ENCODE assay signal across 12 cellular contexts in the genomic region with DNA sequence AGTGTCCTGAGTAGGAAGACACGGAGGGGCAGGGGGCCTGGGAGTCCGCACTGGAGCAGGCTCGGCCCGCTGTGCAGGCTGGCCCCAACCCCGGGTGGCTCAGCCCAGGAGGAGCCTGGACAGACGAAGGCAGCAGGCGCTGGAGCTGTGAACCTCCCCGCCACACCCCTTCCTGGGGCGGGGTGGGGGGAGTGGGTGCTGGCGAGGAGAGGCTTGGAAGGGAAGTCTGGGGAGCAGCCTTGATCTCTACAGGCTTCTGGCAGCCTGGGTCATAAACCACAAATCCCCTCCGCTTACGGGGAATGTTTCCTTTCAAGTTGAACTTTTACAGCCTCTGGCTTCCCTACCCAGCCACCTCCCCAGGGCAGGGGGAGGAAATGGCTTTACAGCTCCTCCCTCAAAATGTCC. TPM values are rescaled to one million over a fixed set of nuclear protein-coding genes. Genes with fewer than 3 reads are reported as not detected.
DNase-seq lines count a peak whose midpoint lies in the region; ATAC-seq, FAIRE-seq and TF ChIP-seq lines count a peak whose summit lies in the region.
"Had no signal": no experiment of that assay in that cellular context is flagged by ENCODE, and none has a peak within 500 bp of the region (broad histone marks: within the 10 kb centered on the region; RNA-seq: fewer than 3 reads in every experiment).

No MANE protein-coding gene starts in this region.

- no peak for TF ChIP-seq CTCF in astrocyte (IDR thresholded peaks at IDR 0.05; ENCODE audit: insufficient read depth, low read depth, low read length)

- no peak overlapping the region for H3K4me3 ChIP-seq in astrocyte (ENCODE audit: insufficient read depth, low read depth, low read length)
- H3K4me3 ChIP-seq in mesenchymal stem cell (ENCODE audit: insufficient read depth in 1 of 2, low read depth in 1 of 2, low read length in 2 of 2) = no peak overlapping the region
- H3K4me3 ChIP-seq: gastrocnemius medialis had no signal

- DNase-seq in AG20443 (ENCODE audit: low spot score) = peak; percentile 58
- peak; percentile 86 for DNase-seq in HuH-7.5 (ENCODE audit: low spot score)
- peak; percentile 18 for DNase-seq in astrocyte (ENCODE audit: low read depth)
- peak; percentile 55 for DNase-seq in mesenchymal stem cell
- no peak for DNase-seq in epidermal melanocyte (ENCODE audit: insufficient read length, low spot score)
- DNase-seq in activated CD4-positive, alpha-beta T cell treated with anti-CD3 and anti-CD28 coated beads for 48 hours = no peak
- DNase-seq: activated naive CD8-positive, alpha-beta T cell treated with anti-CD3 and anti-CD28 coated beads for 36 hours; gastrocnemius medialis had no signal

- peak overlapping the region; percentile 20 for H4K8ac ChIP-seq in mesenchymal stem cell (ENCODE audit: low read length)

- H3K27me3 Mint-ChIP-seq in astrocyte (ENCODE audit: low read depth, unreplicated experiment) = peaks cover 21% of the 10 kb centered on the region
- peaks cover 43% of the 10 kb centered on the region for H3K27me3 Mint-ChIP-seq in stimulated activated memory B cell treated with anti-CD40 and anti-IgM and Interleukin-4, amounts not matched to agents 10 μg/mL and 1 μg/mL and 100 μg/mL, for 72 hours

- H3K9me3 ChIP-seq in astrocyte (ENCODE audit: insufficient read depth, low read depth, low read length) (peaks cover 5% of the 10 kb centered on the region), mesenchymal stem cell (ENCODE audit: control insufficient read depth, low read length) (no peaks in the 10 kb centered on the region)
- H3K9me3 ChIP-seq: gastrocnemius medialis had no signal

- WGBS in mesenchymal stem cell = 1% methylated on average over 9 of the region's 12 CpGs

- H2AFZ ChIP-seq in astrocyte (ENCODE audit: low read depth, low read length) (no peak overlapping the region), mesenchymal stem cell (ENCODE audit: low read depth, low read length) (no peak overlapping the region)

- H4K91ac ChIP-seq in mesenchymal stem cell (ENCODE audit: low read length) = no peak overlapping the region

- H3K79me2 ChIP-seq in astrocyte (ENCODE audit: insufficient read depth, low read length) = no peaks in the 10 kb centered on the region

- H3K4me1 ChIP-seq in astrocyte (ENCODE audit: insufficient read depth, low read length) (peaks cover 13% of the 10 kb centered on the region), mesenchymal stem cell (ENCODE audit: control insufficient read depth, insufficient read depth, low read depth, low read length) (peaks cover 52% of the 10 kb centered on the region)
- H3K4me1 ChIP-seq: gastrocnemius medialis had no signal

- no peak overlapping the region for H3K27ac Mint-ChIP-seq in astrocyte (ENCODE audit: unreplicated experiment)
- no peak overlapping the region for H3K27ac Mint-ChIP-seq in stimulated activated memory B cell treated with anti-CD40 and anti-IgM and Interleukin-4, amounts not matched to agents 10 μg/mL and 1 μg/mL and 100 μg/mL, for 72 hours
- H3K27ac Mint-ChIP-seq: activated naive CD8-positive, alpha-beta T cell treated with anti-CD3 and anti-CD28 coated beads for 36 hours had no signal

- H3K27me3 ChIP-seq in astrocyte (ENCODE audit: insufficient read depth, low read length) (peaks cover 26% of the 10 kb centered on the region), mesenchymal stem cell (ENCODE audit: control insufficient read depth in 1 of 2, insufficient read depth in 1 of 2, low read length in 2 of 2) (peaks cover 15 to 72% of the 10 kb centered on the region in 2 experiments)

- ATAC-seq in stimulated activated memory B cell treated with anti-CD40 and anti-IgM and Interleukin-4, amounts not matched to agents 10 μg/mL and 1 μg/mL and 100 μg/mL, for 72 hours = no peak
- ATAC-seq in GM21723 (IDR thresholded peaks at IDR 0.05; ENCODE audit: unreplicated experiment) = no peak
- ATAC-seq: gastrocnemius medialis had no signal

- H3K4me2 ChIP-seq in astrocyte (ENCODE audit: low read length) = peak overlapping the region; percentile 36
- no peak overlapping the region for H3K4me2 ChIP-seq in mesenchymal stem cell (ENCODE audit: low read length, poor library complexity, severe bottlenecking)

- H2BK120ac ChIP-seq in mesenchymal stem cell (ENCODE audit: low read depth, low read length) = no peak overlapping the region

- H3K79me1 ChIP-seq in mesenchymal stem cell (replicated peaks; ENCODE audit: low read length, poor library complexity, severe bottlenecking) = no peaks in the 10 kb centered on the region

- H3K27ac ChIP-seq in astrocyte (ENCODE audit: low read depth, low read length) (no peak overlapping the region), mesenchymal stem cell (ENCODE audit: low read length, poor library complexity, severe bottlenecking) (peak overlapping the region; percentile 44)
- H3K27ac ChIP-seq: C4-2B, gastrocnemius medialis had no signal

- H2BK5ac ChIP-seq in mesenchymal stem cell (ENCODE audit: low read depth, low read length, poor library complexity, severe bottlenecking) = no peak overlapping the region

- peaks cover 7% of the 10 kb centered on the region for H3K4me1 Mint-ChIP-seq in astrocyte (ENCODE audit: low read depth, unreplicated experiment)
- peaks cover 30% of the 10 kb centered on the region for H3K4me1 Mint-ChIP-seq in stimulated activated memory B cell treated with anti-CD40 and anti-IgM and Interleukin-4, amounts not matched to agents 10 μg/mL and 1 μg/mL and 100 μg/mL, for 72 hours
- H3K4me1 Mint-ChIP-seq: activated naive CD8-positive, alpha-beta T cell treated with anti-CD3 and anti-CD28 coated beads for 36 hours had no signal

- H3K4ac ChIP-seq in mesenchymal stem cell (ENCODE audit: low read depth in 1 of 2, low read length in 2 of 2) = no peak overlapping the region

- H3K9ac ChIP-seq in astrocyte (ENCODE audit: low read length) (no peak overlapping the region), mesenchymal stem cell (ENCODE audit: low read length) (no peak overlapping the region)

- FAIRE-seq in astrocyte (lab: Jason Lieb, UNC) = no peak
- FAIRE-seq: TTC549 had no signal

- no peaks in the 10 kb centered on the region for H3K9me3 Mint-ChIP-seq in astrocyte (ENCODE audit: unreplicated experiment)
- H3K9me3 Mint-ChIP-seq in stimulated activated memory B cell treated with anti-CD40 and anti-IgM and Interleukin-4, amounts not matched to agents 10 μg/mL and 1 μg/mL and 100 μg/mL, for 72 hours = no peaks in the 10 kb centered on the region
- H3K9me3 Mint-ChIP-seq: activated naive CD8-positive, alpha-beta T cell treated with anti-CD3 and anti-CD28 coated beads for 36 hours had no signal

- no peak overlapping the region for H3K23ac ChIP-seq in mesenchymal stem cell (ENCODE audit: low read length in 2 of 2)

- peak overlapping the region; percentile 15 for H2AK5ac ChIP-seq in mesenchymal stem cell (ENCODE audit: low read length, severe bottlenecking)

- peaks cover 7% of the 10 kb centered on the region for H3K36me3 Mint-ChIP-seq in astrocyte (ENCODE audit: low read depth, unreplicated experiment)
- peaks cover 50% of the 10 kb centered on the region for H3K36me3 Mint-ChIP-seq in stimulated activated memory B cell treated with anti-CD40 and anti-IgM and Interleukin-4, amounts not matched to agents 10 μg/mL and 1 μg/mL and 100 μg/mL, for 72 hours
- H3K36me3 Mint-ChIP-seq: activated naive CD8-positive, alpha-beta T cell treated with anti-CD3 and anti-CD28 coated beads for 36 hours had no signal

- H4K20me1 ChIP-seq in astrocyte (ENCODE audit: insufficient read depth, low read length) = no peaks in the 10 kb centered on the region

- no peaks in the 10 kb centered on the region for H3K36me3 ChIP-seq in astrocyte (ENCODE audit: insufficient read depth, low read length)
- H3K36me3 ChIP-seq in mesenchymal stem cell (ENCODE audit: control insufficient read depth in 1 of 2, insufficient read depth in 2 of 2, low read depth in 1 of 2, low read length in 2 of 2) = no peaks in the 10 kb centered on the region
- H3K36me3 ChIP-seq: gastrocnemius medialis had no signal

- no peak overlapping the region for H2BK15ac ChIP-seq in mesenchymal stem cell (ENCODE audit: low read depth, poor library complexity, severe bottlenecking)

- H2BK12ac ChIP-seq in mesenchymal stem cell (ENCODE audit: low read length in 2 of 2) = no peak overlapping the region

- H3K18ac ChIP-seq in mesenchymal stem cell (ENCODE audit: low read depth in 1 of 2, low read length in 2 of 2) = peak overlapping the region in 1 of 2 experiments; percentile 59

- no peak overlapping the region for H3K4me3 Mint-ChIP-seq in astrocyte (ENCODE audit: unreplicated experiment)
- no peak overlapping the region for H3K4me3 Mint-ChIP-seq in stimulated activated memory B cell treated with anti-CD40 and anti-IgM and Interleukin-4, amounts not matched to agents 10 μg/mL and 1 μg/mL and 100 μg/mL, for 72 hours
- H3K4me3 Mint-ChIP-seq: activated naive CD8-positive, alpha-beta T cell treated with anti-CD3 and anti-CD28 coated beads for 36 hours had no signal

- H3K14ac ChIP-seq in mesenchymal stem cell (ENCODE audit: low read length in 2 of 2) = no peak overlapping the region

RNA-seq across cellular contexts. Expression of a gene that starts 19.7 kb away (rescaled TPM):
- 2.4 and 2.5 TPM in 2 replicates for total RNA-seq in astrocyte
- polyA plus RNA-seq in mesenchymal stem cell (2013, experiment 1 of 2) = 0.11 TPM
- polyA plus RNA-seq in mesenchymal stem cell (2013, experiment 2 of 2) = 0.10 TPM
- total RNA-seq: gastrocnemius medialis had no signal

Comparison
In these comparisons a context has a peak if more than half of its experiments do, and no peak if none do; other contexts are left out.
1. DNase-seq: peak in AG20443 (single experiment), HuH-7.5 (single experiment), astrocyte (single experiment) and mesenchymal stem cell (single experiment); none in epidermal melanocyte (single experiment) and activated CD4-positive, alpha-beta T cell treated with anti-CD3 and anti-CD28 coated beads for 48 hours (single experiment).